40 cellular contexts compared by ENCODE assay signal in the genomic region with DNA sequence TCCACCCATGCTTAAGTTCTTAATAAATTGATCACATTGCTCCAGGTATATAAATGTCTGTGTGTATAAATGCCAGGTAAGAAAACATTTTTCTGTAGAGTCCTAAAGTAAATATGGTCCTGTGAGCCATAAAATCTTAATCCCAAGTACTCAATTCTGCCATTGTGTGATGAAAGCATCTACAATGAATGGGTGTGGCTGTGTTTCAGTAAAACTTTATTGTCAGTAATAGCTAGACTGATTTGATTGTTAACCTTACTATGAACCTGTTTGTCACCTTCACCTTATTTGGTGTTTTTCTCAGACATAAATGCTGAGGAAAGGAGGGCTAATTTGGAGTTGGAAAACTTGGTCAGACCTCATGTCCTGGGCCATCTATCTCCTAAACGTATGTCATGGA.
"Had no signal": no experiment of that assay in that cellular context is flagged by ENCODE, and none has a peak within 500 bp of the region (broad histone marks: within the 10 kb centered on the region; RNA-seq: fewer than 3 reads in every experiment).

No MANE protein-coding gene starts in this region.

- H3K4me1 Mint-ChIP-seq: activated naive CD4-positive, alpha-beta T cell treated with anti-CD3 and anti-CD28 coated beads, Interleukin-2, amount 10 ng/mL, durations not matched to agents 7 days and 5 days; activated naive CD4-positive, alpha-beta T cell treated with anti-CD3 and anti-CD28 coated beads, Interleukin-2, amount 50 U/mL, for 24 hours; activated naive CD8-positive, alpha-beta T cell treated with anti-CD3 and anti-CD28 coated beads for 36 hours; activated naive CD8-positive, alpha-beta T cell treated with anti-CD3 and anti-CD28 coated beads, Interleukin-2, amount 10 ng/mL, durations not matched to agents 7 days and 5 days; activated naive CD8-positive, alpha-beta T cell treated with anti-CD3 and anti-CD28 coated beads, Interleukin-2, amount 50 U/mL, for 24 hours; activated T-helper 17 cell treated with anti-CD3 and anti-CD28 coated beads, Interleukin-2, amount 50 U/mL, for 72 hours; central memory CD8-positive, alpha-beta T cell had no signal

- H3K27me3 Mint-ChIP-seq: activated naive CD4-positive, alpha-beta T cell treated with anti-CD3 and anti-CD28 coated beads, Interleukin-2, amount 10 ng/mL, durations not matched to agents 7 days and 5 days; activated naive CD4-positive, alpha-beta T cell treated with anti-CD3 and anti-CD28 coated beads, Interleukin-2, amount 50 U/mL, for 24 hours; activated naive CD8-positive, alpha-beta T cell; activated naive CD8-positive, alpha-beta T cell treated with anti-CD3 and anti-CD28 coated beads for 36 hours; activated naive CD8-positive, alpha-beta T cell treated with anti-CD3 and anti-CD28 coated beads, Interleukin-2, amount 10 ng/mL, durations not matched to agents 7 days and 5 days; activated naive CD8-positive, alpha-beta T cell treated with anti-CD3 and anti-CD28 coated beads, Interleukin-2, amount 50 U/mL, for 24 hours; activated T-cell treated with anti-CD3 and anti-CD28 coated beads, Interleukin-2, amount 50 U/mL, for 24 hours; activated T-helper 17 cell treated with anti-CD3 and anti-CD28 coated beads, Interleukin-2, amount 50 U/mL, for 72 hours; brain; central memory CD8-positive, alpha-beta T cell had no signal

- H3K9me3 Mint-ChIP-seq: activated naive CD4-positive, alpha-beta T cell treated with anti-CD3 and anti-CD28 coated beads for 36 hours; activated naive CD4-positive, alpha-beta T cell treated with anti-CD3 and anti-CD28 coated beads, Interleukin-2, amount 50 U/mL, for 24 hours; activated naive CD8-positive, alpha-beta T cell treated with anti-CD3 and anti-CD28 coated beads, Interleukin-2, amount 10 ng/mL, durations not matched to agents 7 days and 5 days; activated T-helper 17 cell treated with anti-CD3 and anti-CD28 coated beads, Interleukin-2, amount 50 U/mL, for 72 hours had no signal

- H3K4me3 Mint-ChIP-seq: activated naive CD4-positive, alpha-beta T cell treated with anti-CD3 and anti-CD28 coated beads for 36 hours; activated naive CD4-positive, alpha-beta T cell treated with anti-CD3 and anti-CD28 coated beads, Interleukin-2, amount 10 ng/mL, durations not matched to agents 7 days and 5 days; activated naive CD4-positive, alpha-beta T cell treated with anti-CD3 and anti-CD28 coated beads, Interleukin-2, amount 50 U/mL, for 24 hours; activated naive CD8-positive, alpha-beta T cell; activated naive CD8-positive, alpha-beta T cell treated with anti-CD3 and anti-CD28 coated beads for 36 hours; activated naive CD8-positive, alpha-beta T cell treated with anti-CD3 and anti-CD28 coated beads, Interleukin-2, amount 10 ng/mL, durations not matched to agents 7 days and 5 days; activated naive CD8-positive, alpha-beta T cell treated with anti-CD3 and anti-CD28 coated beads, Interleukin-2, amount 50 U/mL, for 24 hours; activated T-cell treated with anti-CD3 and anti-CD28 coated beads, Interleukin-2, amount 50 U/mL, for 24 hours; activated T-cell treated with anti-CD3 and anti-CD28 coated beads, Interleukin-2, amount 50 U/mL, for 4 hours; activated T-cell treated with anti-CD3 and anti-CD28 coated beads, Interleukin-2, amount 50 U/mL, for 72 hours; activated T-helper 1 cell treated with anti-CD3 and anti-CD28 coated beads, Interleukin-12 subunit alpha, Interleukin-12 subunit beta, Interleukin-2, Interleukin-4 antibody, amounts not matched to agents 30 ng/mL and 10 ng/mL and 1 ng/mL, durations not matched to agents 14 hours and 24 hours and 36 hours; activated T-helper 17 cell treated with anti-CD3 and anti-CD28 coated beads, Interleukin-2, amount 50 U/mL, for 72 hours; brain; central memory CD8-positive, alpha-beta T cell had no signal

- H3K9me3 ChIP-seq: adrenal gland, ascending aorta, body of pancreas, breast epithelium had no signal

- H3K27ac ChIP-seq: adrenal gland, ascending aorta, body of pancreas, brain microvascular endothelial cell, breast epithelium, cardiac muscle cell had no signal

- ATAC-seq: activated naive CD4-positive, alpha-beta T cell treated with anti-CD3 and anti-CD28 coated beads, Interleukin-2, amount 50 U/mL, for 72 hours; activated naive CD8-positive, alpha-beta T cell treated with anti-CD3 and anti-CD28 coated beads, Interleukin-2, amount 50 U/mL, for 24 hours; activated T-cell treated with anti-CD3 and anti-CD28 coated beads, Interleukin-2, amount 50 U/mL, for 4 hours; activated T-cell treated with anti-CD3 and anti-CD28 coated beads, Interleukin-2, amount 50 U/mL, for 72 hours; activated T-helper 17 cell treated with anti-CD3 and anti-CD28 coated beads, Interleukin-2, amount 50 U/mL, for 72 hours; body of pancreas had no signal

- H3K4me3 ChIP-seq: adrenal gland, ascending aorta, body of pancreas, breast epithelium, cardiac muscle cell had no signal

- H3K36me3 Mint-ChIP-seq: activated naive CD4-positive, alpha-beta T cell treated with anti-CD3 and anti-CD28 coated beads, Interleukin-2, amount 10 ng/mL, durations not matched to agents 7 days and 5 days; activated naive CD4-positive, alpha-beta T cell treated with anti-CD3 and anti-CD28 coated beads, Interleukin-2, amount 50 U/mL, for 24 hours; activated naive CD4-positive, alpha-beta T cell treated with anti-CD3 and anti-CD28 coated beads, Interleukin-2, amount 50 U/mL, for 72 hours; activated naive CD8-positive, alpha-beta T cell; activated naive CD8-positive, alpha-beta T cell treated with anti-CD3 and anti-CD28 coated beads for 36 hours; activated naive CD8-positive, alpha-beta T cell treated with anti-CD3 and anti-CD28 coated beads, Interleukin-2, amount 10 ng/mL, durations not matched to agents 7 days and 5 days; brain had no signal

- H3K27ac Mint-ChIP-seq: activated naive CD4-positive, alpha-beta T cell treated with anti-CD3 and anti-CD28 coated beads for 36 hours; activated naive CD4-positive, alpha-beta T cell treated with anti-CD3 and anti-CD28 coated beads, Interleukin-2, amount 10 ng/mL, durations not matched to agents 7 days and 5 days; activated naive CD4-positive, alpha-beta T cell treated with anti-CD3 and anti-CD28 coated beads, Interleukin-2, amount 50 U/mL, for 24 hours; activated naive CD4-positive, alpha-beta T cell treated with anti-CD3 and anti-CD28 coated beads, Interleukin-2, amount 50 U/mL, for 72 hours; activated naive CD8-positive, alpha-beta T cell; activated naive CD8-positive, alpha-beta T cell treated with anti-CD3 and anti-CD28 coated beads for 36 hours; activated naive CD8-positive, alpha-beta T cell treated with anti-CD3 and anti-CD28 coated beads, Interleukin-2, amount 10 ng/mL, durations not matched to agents 7 days and 5 days; activated naive CD8-positive, alpha-beta T cell treated with anti-CD3 and anti-CD28 coated beads, Interleukin-2, amount 50 U/mL, for 24 hours; activated T-cell treated with anti-CD3 and anti-CD28 coated beads, Interleukin-2, amount 50 U/mL, for 24 hours; activated T-cell treated with anti-CD3 and anti-CD28 coated beads, Interleukin-2, amount 50 U/mL, for 72 hours; activated T-helper 1 cell treated with anti-CD3 and anti-CD28 coated beads, Interleukin-12 subunit alpha, Interleukin-12 subunit beta, Interleukin-2, Interleukin-4 antibody, amounts not matched to agents 30 ng/mL and 10 ng/mL and 1 ng/mL, durations not matched to agents 14 hours and 24 hours and 36 hours; activated T-helper 17 cell treated with anti-CD3 and anti-CD28 coated beads, Interleukin-2, amount 50 U/mL, for 72 hours; activated T-helper 2 cell treated with anti-CD3 and anti-CD28 coated beads, Interferon-gamma antibody, Interleukin-2, Interleukin-4, amounts not matched to agents 10 μg/mL and 5 μg/mL and 100 μg/mL, durations not matched to agents 14 hours and 24 hours and 36 hours; brain had no signal

- H3K4me1 ChIP-seq: adrenal gland, ascending aorta, body of pancreas, breast epithelium had no signal

- H3K27me3 ChIP-seq: adrenal gland, ascending aorta, body of pancreas, brain microvascular endothelial cell, breast epithelium, cardiac muscle cell had no signal

- H3K36me3 ChIP-seq: adrenal gland, ascending aorta, brain microvascular endothelial cell, breast epithelium, cardiac muscle cell had no signal

- DNase-seq: activated effector memory CD4-positive, alpha-beta T cell treated with anti-CD3 and anti-CD28 coated beads, Interleukin-2, amount 50 U/mL, for 16 hours; activated effector memory CD4-positive, alpha-beta T cell treated with Interleukin-2 at 50 U/mL for 16 hours; activated gamma-delta T cell; activated gamma-delta T cell treated with Interleukin-2 at 50 U/mL for 16 hours; activated naive CD4-positive, alpha-beta T cell; activated naive CD4-positive, alpha-beta T cell treated with anti-CD3 and anti-CD28 coated beads for 36 hours; activated naive CD4-positive, alpha-beta T cell treated with anti-CD3 and anti-CD28 coated beads, Interleukin-2, amount 10 ng/mL, durations not matched to agents 7 days and 5 days; activated naive CD4-positive, alpha-beta T cell treated with anti-CD3 and anti-CD28 coated beads, Interleukin-2, amount 50 U/mL, for 16 hours; activated naive CD4-positive, alpha-beta T cell treated with Interleukin-2 at 50 U/mL for 16 hours; activated naive CD8-positive, alpha-beta T cell treated with anti-CD3 and anti-CD28 coated beads for 36 hours; activated naive CD8-positive, alpha-beta T cell treated with anti-CD3 and anti-CD28 coated beads, Interleukin-2, amount 10 ng/mL, durations not matched to agents 7 days and 5 days; activated naive CD8-positive, alpha-beta T cell treated with anti-CD3 and anti-CD28 coated beads, Interleukin-2, amount 50 U/mL, for 24 hours; activated T-cell treated with anti-CD3 and anti-CD28 coated beads, Interleukin-2, amount 50 U/mL, for 1 hour; activated T-cell treated with anti-CD3 and anti-CD28 coated beads, Interleukin-2, amount 50 U/mL, for 24 hours; activated T-cell treated with anti-CD3 and anti-CD28 coated beads, Interleukin-2, amount 50 U/mL, for 4 hours; activated T-cell treated with anti-CD3 and anti-CD28 coated beads, Interleukin-2, amount 50 U/mL, for 48 hours; activated T-cell treated with anti-CD3 and anti-CD28 coated beads, Interleukin-2, amount 50 U/mL, for 72 hours; adrenal gland; amniotic stem cell; amygdala; anterior cingulate cortex; aorta; body of pancreas; brain microvascular endothelial cell; caudate nucleus; central memory CD4-positive, alpha-beta T cell; cerebellar nuclear complex had no signal

- FAIRE-seq: astrocyte, bronchial epithelial cell had no signal
